ENCODE assay signal across 2 cellular contexts in the genomic region with DNA sequence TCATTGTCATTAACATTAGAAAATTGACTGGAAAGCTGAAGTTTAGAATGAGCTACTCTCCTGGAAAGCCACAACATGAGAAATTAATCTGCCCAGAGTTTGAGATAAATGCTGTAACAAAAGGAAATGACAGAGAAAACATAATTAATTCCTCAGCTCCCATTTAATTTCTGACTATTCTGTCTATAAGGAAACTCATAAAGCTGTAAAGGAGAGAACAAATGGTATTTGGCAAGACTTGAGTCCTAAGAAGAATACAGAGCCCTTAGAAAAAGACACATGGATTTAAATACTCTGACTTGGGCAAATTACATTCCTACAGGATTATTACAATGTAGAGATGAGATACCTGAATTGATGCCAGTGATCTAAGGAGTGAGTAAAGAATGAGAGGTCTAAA.
TF ChIP-seq lines count a peak whose summit lies in the region.

No MANE protein-coding gene starts in this region.

TF ChIP-seq in GM23338, 12 proteins besides CTCF, POLR2A, EP300 and RAD21:
- TF ChIP-seq EZH2 (IDR thresholded peaks at IDR 0.05; ENCODE audit: low read depth, unreplicated experiment) (no peak), POLR2AphosphoS5 (IDR thresholded peaks at IDR 0.05; ENCODE audit: low read depth) (no peak), NANOG (IDR thresholded peaks at IDR 0.05; ENCODE audit: borderline replicate concordance) (no peak), CREB1 (CRISPR knock-in tag; IDR thresholded peaks at IDR 0.05; ENCODE audit: low read depth) (no peak), ZNF114 (CRISPR knock-in tag; IDR thresholded peaks at IDR 0.05) (no peak), JUNB (IDR thresholded peaks at IDR 0.05; ENCODE audit: unreplicated experiment) (no peak)
- TF ChIP-seq, protein P1, sequence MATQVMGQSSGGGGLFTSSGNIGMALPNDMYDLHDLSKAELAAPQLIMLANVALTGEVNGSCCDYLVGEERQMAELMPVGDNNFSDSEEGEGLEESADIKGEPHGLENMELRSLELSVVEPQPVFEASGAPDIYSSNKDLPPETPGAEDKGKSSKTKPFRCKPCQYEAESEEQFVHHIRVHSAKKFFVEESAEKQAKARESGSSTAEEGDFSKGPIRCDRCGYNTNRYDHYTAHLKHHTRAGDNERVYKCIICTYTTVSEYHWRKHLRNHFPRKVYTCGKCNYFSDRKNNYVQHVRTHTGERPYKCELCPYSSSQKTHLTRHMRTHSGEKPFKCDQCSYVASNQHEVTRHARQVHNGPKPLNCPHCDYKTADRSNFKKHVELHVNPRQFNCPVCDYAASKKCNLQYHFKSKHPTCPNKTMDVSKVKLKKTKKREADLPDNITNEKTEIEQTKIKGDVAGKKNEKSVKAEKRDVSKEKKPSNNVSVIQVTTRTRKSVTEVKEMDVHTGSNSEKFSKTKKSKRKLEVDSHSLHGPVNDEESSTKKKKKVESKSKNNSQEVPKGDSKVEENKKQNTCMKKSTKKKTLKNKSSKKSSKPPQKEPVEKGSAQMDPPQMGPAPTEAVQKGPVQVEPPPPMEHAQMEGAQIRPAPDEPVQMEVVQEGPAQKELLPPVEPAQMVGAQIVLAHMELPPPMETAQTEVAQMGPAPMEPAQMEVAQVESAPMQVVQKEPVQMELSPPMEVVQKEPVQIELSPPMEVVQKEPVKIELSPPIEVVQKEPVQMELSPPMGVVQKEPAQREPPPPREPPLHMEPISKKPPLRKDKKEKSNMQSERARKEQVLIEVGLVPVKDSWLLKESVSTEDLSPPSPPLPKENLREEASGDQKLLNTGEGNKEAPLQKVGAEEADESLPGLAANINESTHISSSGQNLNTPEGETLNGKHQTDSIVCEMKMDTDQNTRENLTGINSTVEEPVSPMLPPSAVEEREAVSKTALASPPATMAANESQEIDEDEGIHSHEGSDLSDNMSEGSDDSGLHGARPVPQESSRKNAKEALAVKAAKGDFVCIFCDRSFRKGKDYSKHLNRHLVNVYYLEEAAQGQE (IDR thresholded peaks at IDR 0.05; ENCODE audit: unreplicated experiment) = no peak
- TF ChIP-seq, protein P2, sequence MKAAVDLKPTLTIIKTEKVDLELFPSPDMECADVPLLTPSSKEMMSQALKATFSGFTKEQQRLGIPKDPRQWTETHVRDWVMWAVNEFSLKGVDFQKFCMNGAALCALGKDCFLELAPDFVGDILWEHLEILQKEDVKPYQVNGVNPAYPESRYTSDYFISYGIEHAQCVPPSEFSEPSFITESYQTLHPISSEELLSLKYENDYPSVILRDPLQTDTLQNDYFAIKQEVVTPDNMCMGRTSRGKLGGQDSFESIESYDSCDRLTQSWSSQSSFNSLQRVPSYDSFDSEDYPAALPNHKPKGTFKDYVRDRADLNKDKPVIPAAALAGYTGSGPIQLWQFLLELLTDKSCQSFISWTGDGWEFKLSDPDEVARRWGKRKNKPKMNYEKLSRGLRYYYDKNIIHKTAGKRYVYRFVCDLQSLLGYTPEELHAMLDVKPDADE (IDR thresholded peaks at IDR 0.05) = no peak

TF ChIP-seq in HepG2, 621 proteins besides CTCF, POLR2A, EP300 and RAD21:
- TF ChIP-seq ZNF24 (IDR thresholded peaks at IDR 0.05) = no peak
- TF ChIP-seq, protein P3, sequence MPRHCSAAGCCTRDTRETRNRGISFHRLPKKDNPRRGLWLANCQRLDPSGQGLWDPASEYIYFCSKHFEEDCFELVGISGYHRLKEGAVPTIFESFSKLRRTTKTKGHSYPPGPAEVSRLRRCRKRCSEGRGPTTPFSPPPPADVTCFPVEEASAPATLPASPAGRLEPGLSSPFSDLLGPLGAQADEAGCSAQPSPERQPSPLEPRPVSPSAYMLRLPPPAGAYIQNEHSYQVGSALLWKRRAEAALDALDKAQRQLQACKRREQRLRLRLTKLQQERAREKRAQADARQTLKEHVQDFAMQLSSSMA (CRISPR knock-in tag; IDR thresholded peaks at IDR 0.05) = no peak
- TF ChIP-seq, protein P4, sequence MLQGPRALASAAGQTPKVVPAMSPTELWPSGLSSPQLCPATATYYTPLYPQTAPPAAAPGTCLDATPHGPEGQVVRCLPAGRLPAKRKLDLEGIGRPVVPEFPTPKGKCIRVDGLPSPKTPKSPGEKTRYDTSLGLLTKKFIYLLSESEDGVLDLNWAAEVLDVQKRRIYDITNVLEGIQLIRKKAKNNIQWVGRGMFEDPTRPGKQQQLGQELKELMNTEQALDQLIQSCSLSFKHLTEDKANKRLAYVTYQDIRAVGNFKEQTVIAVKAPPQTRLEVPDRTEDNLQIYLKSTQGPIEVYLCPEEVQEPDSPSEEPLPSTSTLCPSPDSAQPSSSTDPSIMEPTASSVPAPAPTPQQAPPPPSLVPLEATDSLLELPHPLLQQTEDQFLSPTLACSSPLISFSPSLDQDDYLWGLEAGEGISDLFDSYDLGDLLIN (CRISPR knock-in tag; IDR thresholded peaks at IDR 0.05; ENCODE audit: borderline replicate concordance) = no peak
- TF ChIP-seq ZNF282 (IDR thresholded peaks at IDR 0.05; ENCODE audit: partially characterized antibody) = no peak
- TF ChIP-seq RBM39 (IDR thresholded peaks at IDR 0.05; ENCODE audit: low read depth, low read length, poor library complexity, severe bottlenecking) = no peak
- TF ChIP-seq ISX (CRISPR knock-in tag; conservative IDR thresholded peaks at IDR 0.05) = no peak
- TF ChIP-seq ZHX1 (CRISPR knock-in tag; IDR thresholded peaks at IDR 0.05; ENCODE audit: low read depth) = no peak
- TF ChIP-seq ZBTB25 (CRISPR knock-in tag; IDR thresholded peaks at IDR 0.05) = no peak
- TF ChIP-seq JUN (CRISPR knock-in tag; IDR thresholded peaks at IDR 0.05) = no peak
- TF ChIP-seq MBD4 (IDR thresholded peaks at IDR 0.05; ENCODE audit: borderline replicate concordance, low read length) = no peak
- TF ChIP-seq ZNF703 (CRISPR knock-in tag; IDR thresholded peaks at IDR 0.05; ENCODE audit: borderline replicate concordance) = no peak
- TF ChIP-seq ZMYM2 (CRISPR knock-in tag; IDR thresholded peaks at IDR 0.05) = no peak
- TF ChIP-seq, protein P5, sequence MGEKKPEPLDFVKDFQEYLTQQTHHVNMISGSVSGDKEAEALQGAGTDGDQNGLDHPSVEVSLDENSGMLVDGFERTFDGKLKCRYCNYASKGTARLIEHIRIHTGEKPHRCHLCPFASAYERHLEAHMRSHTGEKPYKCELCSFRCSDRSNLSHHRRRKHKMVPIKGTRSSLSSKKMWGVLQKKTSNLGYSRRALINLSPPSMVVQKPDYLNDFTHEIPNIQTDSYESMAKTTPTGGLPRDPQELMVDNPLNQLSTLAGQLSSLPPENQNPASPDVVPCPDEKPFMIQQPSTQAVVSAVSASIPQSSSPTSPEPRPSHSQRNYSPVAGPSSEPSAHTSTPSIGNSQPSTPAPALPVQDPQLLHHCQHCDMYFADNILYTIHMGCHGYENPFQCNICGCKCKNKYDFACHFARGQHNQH (CRISPR knock-in tag; IDR thresholded peaks at IDR 0.05) = no peak
- TF ChIP-seq FLYWCH1 (CRISPR knock-in tag; IDR thresholded peaks at IDR 0.05) = no peak
- no peak for TF ChIP-seq ELF4 (CRISPR knock-in tag; IDR thresholded peaks at IDR 0.05; ENCODE audit: borderline replicate concordance)
- no peak for TF ChIP-seq IRX3 (CRISPR knock-in tag; IDR thresholded peaks at IDR 0.05; ENCODE audit: borderline replicate concordance, low read depth)
- TF ChIP-seq ZNF232 (CRISPR knock-in tag; IDR thresholded peaks at IDR 0.05; ENCODE audit: borderline replicate concordance) = no peak
- no peak for TF ChIP-seq ATRX (CRISPR knock-in tag; IDR thresholded peaks at IDR 0.05; ENCODE audit: borderline replicate concordance)
- TF ChIP-seq WIZ (CRISPR knock-in tag; IDR thresholded peaks at IDR 0.05) = no peak
- TF ChIP-seq HMGXB4 (CRISPR knock-in tag; IDR thresholded peaks at IDR 0.05; ENCODE audit: borderline replicate concordance in 1 of 2, low read depth in 1 of 2) = no peak
